In genomic region chr7:150404172-150404784, GRCh38 we compare ENCODE assay signal across 8 cellular contexts. TPM values are rescaled to one million over a fixed set of nuclear protein-coding genes. Genes with fewer than 3 reads are reported as not detected.
A peak's percentile ranks its signal among the peaks of the same experiment; 100 is the strongest.
DNase-seq lines count a peak whose midpoint lies in the region; ATAC-seq, FAIRE-seq and TF ChIP-seq lines count a peak whose summit lies in the region.

No MANE protein-coding gene starts in this region.

- H3K36me3 ChIP-seq in GM12878 (ENCODE audit: control insufficient read depth in 2 of 2, insufficient read depth in 2 of 2, low read length in 1 of 2) = no peaks in the 10 kb centered on the region; a peak in 2 of 4 replicates
- H3K36me3 ChIP-seq in HepG2 (replicated peaks in 1 of 2; ENCODE audit: control insufficient read depth in 1 of 2, insufficient read depth in 2 of 2, low read length in 2 of 2) = no peaks in the 10 kb centered on the region
- peaks cover 0 to 14% (median 0%) of the 10 kb centered on the region in 3 donors for H3K36me3 ChIP-seq in tibial artery

- TF ChIP-seq POLR2A in GM12878 (IDR thresholded peaks at IDR 0.05; ENCODE audit: low read depth, low read length) (no peak), HepG2 (IDR thresholded peaks at IDR 0.05; ENCODE audit: insufficient read depth in 1 of 2, low read depth in 2 of 2, low read length in 2 of 2) (no peak)

- BruUV-seq in GM12878 (replicated peaks; lab: Mats Ljungman, UMichigan) (TSS peak; percentile 90), HepG2 (replicated peaks; lab: Mats Ljungman, UMichigan) (TSS peak; percentile 89)

- intact Hi-C loops in GM12878 (cut with micrococcal nuclease; ENCODE audit: unreplicated experiment) = no loop called here
- intact Hi-C loops in HepG2 (cut with micrococcal nuclease; ENCODE audit: unreplicated experiment) = loop anchor here (2.0 kb wide), 1 partner anchor 15 kb away; no protein-coding TSS in a partner anchor
- intact Hi-C loops in tibial artery (cut with DNase I; ENCODE audit: low total_unique reads) = loop anchor here (2.0 to 10.0 kb wide), 2 partner anchors 35 to 629 kb away; partner anchors contain the start of genes REPIN1 and ZNF467

- H3K9me3 ChIP-seq in GM12878 (replicated peaks; ENCODE audit: control insufficient read depth, insufficient read depth, low read length) (no peaks in the 10 kb centered on the region), HepG2 (ENCODE audit: low read length) (no peaks in the 10 kb centered on the region), tibial artery (no peaks in the 10 kb centered on the region)

- H3K27ac ChIP-seq in GM12878 (ENCODE audit: control insufficient read depth, insufficient read depth) (peak overlapping the region; percentile 89), HepG2 (ENCODE audit: extremely low read length, insufficient read depth, low read length) (peak overlapping the region; percentile 69), tibial artery (peak overlapping the region; percentile 97 to 98)

- TF ChIP-seq EP300 in GM12878 (IDR thresholded peaks at IDR 0.05; ENCODE audit: borderline replicate concordance in 1 of 2, control insufficient read depth in 1 of 2, low read depth in 2 of 2, low read length in 2 of 2) (no peak), HepG2 (IDR thresholded peaks at IDR 0.05; ENCODE audit: low read depth in 2 of 2, low read length in 2 of 2) (no peak), HepG2 (CRISPR knock-in tag; IDR thresholded peaks at IDR 0.05; ENCODE audit: borderline replicate concordance) (no peak)

- CTCF ChIA-PET in GM12878 (lab: Yijun Ruan, JAX) = interaction anchor here (0.7 to 11.6 kb wide), 10 partner anchors 15 to 597 kb away, joined by 3 to 72 read pairs (median 10); partner anchors contain the start of gene REPIN1
- CTCF ChIA-PET in HepG2 (lab: Yijun Ruan, JAX; ENCODE audit: low intra/inter-chr PET ratio, low total read pairs) = no interaction called here

- in situ Hi-C loops in GM12878 (cut with MboI) (loop anchor here (25.0 kb wide), 1 partner anchor 342 kb away; no protein-coding TSS in a partner anchor), HepG2 (cut with HindIII; ENCODE audit: extremely low pct_ligation_motif_present, low pct_unique_long_range_greater_than_20kb) (loop anchor here (5.0 kb wide), 1 partner anchor 62 kb away; the partner anchor contains the start of gene RARRES2)

- RAD21 ChIA-PET in GM12878 (lab: Charles Lee; ENCODE audit: unreplicated experiment) = interaction anchor here (0.6 to 3.6 kb wide), 10 partner anchors 16 to 49 kb away, joined by 3 to 29 read pairs (median 5); partner anchors contain the start of gene REPIN1

- H3K9ac ChIP-seq in GM12878 (ENCODE audit: control insufficient read depth, insufficient read depth, low read length) = peak overlapping the region; percentile 85
- peak overlapping the region; percentile 83 for H3K9ac ChIP-seq in HepG2 (ENCODE audit: insufficient read depth, low read depth, low read length)

- SMC1A ChIA-PET in GM12878 (lab: Charles Lee; ENCODE audit: uncharacterized antibody, unreplicated experiment) = interaction anchor here (0.8 to 7.4 kb wide), 10 partner anchors 9 to 48 kb away, joined by 3 to 48 read pairs (median 8); no protein-coding TSS in a partner anchor

- ATAC-seq in GM12878 (no peak), HepG2 (no peak), GM21423 (IDR thresholded peaks at IDR 0.05; ENCODE audit: unreplicated experiment) (no peak), HG02938 (IDR thresholded peaks at IDR 0.05; ENCODE audit: unreplicated experiment) (no peak)

- H3K79me2 ChIP-seq in GM12878 (ENCODE audit: control insufficient read depth, insufficient read depth, low read length) (peaks cover 4% of the 10 kb centered on the region), HepG2 (ENCODE audit: insufficient read depth, low read length) (no peaks in the 10 kb centered on the region)

- H4K20me1 ChIP-seq in GM12878 (ENCODE audit: control insufficient read depth, insufficient read depth) = no peaks in the 10 kb centered on the region
- H4K20me1 ChIP-seq in HepG2 (ENCODE audit: insufficient read depth, low read length) = no peaks in the 10 kb centered on the region

- TF ChIP-seq RAD21 in GM12878 (IDR thresholded peaks at IDR 0.05; ENCODE audit: insufficient read depth, low read depth, low read length) = no peak
- TF ChIP-seq RAD21 in HepG2 (CRISPR knock-in tag; IDR thresholded peaks at IDR 0.05) = no peak

- TF ChIP-seq CTCF in GM12878 (IDR thresholded peaks at IDR 0.05 in 2 of 3, conservative IDR thresholded peaks at IDR 0.05 in 1 of 3; ENCODE audit: control insufficient read depth in 2 of 3, extremely low read depth in 1 of 3, insufficient read depth in 1 of 3, low read depth in 3 of 3, low read length in 3 of 3) (no peak), HepG2 (CRISPR knock-in tag; IDR thresholded peaks at IDR 0.05) (no peak), tibial artery (IDR thresholded peaks at IDR 0.05) (no peak)

- peak overlapping the region; percentile 91 for H3K4me3 ChIP-seq in GM12878
- peak overlapping the region; percentile 75 to 81 (median 79) for H3K4me3 ChIP-seq in HepG2 (replicated peaks in 1 of 3; ENCODE audit: insufficient read depth in 1 of 3, low read depth in 2 of 3, low read length in 3 of 3)
- H3K4me3 ChIP-seq in tibial artery = peak overlapping the region; percentile 74 to 93

- peaks cover 62% of the 10 kb centered on the region for H3K4me1 ChIP-seq in GM12878 (ENCODE audit: control insufficient read depth, insufficient read depth, low read length)
- H3K4me1 ChIP-seq in HepG2 (ENCODE audit: insufficient read depth, low read length) = peaks cover 70% of the 10 kb centered on the region
- H3K4me1 ChIP-seq in tibial artery = peaks cover 0 to 29% (median 23%) of the 10 kb centered on the region in 4 donors

- POLR2A ChIA-PET in GM12878 (lab: Charles Lee) (interaction anchor here (0.7 to 3.8 kb wide), 9 partner anchors 18 to 37 kb away, joined by 3 to 26 read pairs (median 4); partner anchors contain the start of gene REPIN1), HepG2 (lab: Yijun Ruan, JAX) (interaction anchor here (0.8 to 8.8 kb wide), 9 partner anchors 11 to 81 kb away, joined by 3 to 181 read pairs (median 5); partner anchors contain the start of genes ACTR3C, LRRC61 and REPIN1)

- H3K27me3 ChIP-seq in GM12878 (replicated peaks in 1 of 2; ENCODE audit: control insufficient read depth in 2 of 2, insufficient read depth in 2 of 2, low read length in 1 of 2) (no peaks in the 10 kb centered on the region), HepG2 (ENCODE audit: control insufficient read depth in 1 of 2, insufficient read depth in 2 of 2, low read length in 2 of 2) (no peaks in the 10 kb centered on the region), tibial artery (no peaks in the 10 kb centered on the region)

- H3K4me2 ChIP-seq in GM12878 (ENCODE audit: control insufficient read depth, insufficient read depth) (peak overlapping the region; percentile 87), HepG2 (ENCODE audit: low read depth, low read length) (peak overlapping the region; percentile 94)

- 34% methylated on average over 16 of the region's 16 CpGs for WGBS in GM12878 (ENCODE audit: insufficient coverage, insufficient replicate concordance, low lambda C conversion rate, missing lambda C conversion rate)
- WGBS in HepG2 (ENCODE audit: low lambda C conversion rate) = 25% methylated on average over 16 of the region's 16 CpGs

- FAIRE-seq in GM12878 (lab: Jason Lieb, UNC) (peak; percentile 83), HepG2 (lab: Jason Lieb, UNC) (no peak)

- DNase-seq in activated effector memory CD4-positive, alpha-beta T cell treated with anti-CD3 and anti-CD28 coated beads, Interleukin-2, amount 50 U/mL, for 16 hours = peak; percentile 64
- DNase-seq in activated effector memory CD4-positive, alpha-beta T cell treated with Interleukin-2 at 50 U/mL for 16 hours = no peak
- DNase-seq in GM12878 (ENCODE audit: low read depth, low spot score) (no peak), HepG2 (ENCODE audit: low spot score) (no peak), tibial artery (no peak), NCI-H1694 (lab: John Stamatoyannopoulos, UW) (no peak)

- H2AFZ ChIP-seq in GM12878 (ENCODE audit: control insufficient read depth, low read depth, low read length) (peak overlapping the region; percentile 76), HepG2 (ENCODE audit: low read length) (no peak overlapping the region)

RNA-seq across cellular contexts. Expression of gene ZNF775, which starts 25.1 kb away (rescaled TPM):
- total RNA-seq in GM12878 (2013; cell fraction: nucleolus; rRNA removed) = 7.9 and 10.6 TPM in 2 replicates
- total RNA-seq in GM12878 (2014; rRNA removed) = 7.2 and 11.0 TPM in 2 replicates
- total RNA-seq in GM12878 (2014; rRNA removed; fragmentation: Illumina TruSeq; extraction: Trizol) = 2.3 and 2.8 TPM in 2 replicates
- total RNA-seq in GM12878 (2021) = 12.1 and 14.3 TPM in 2 replicates
- polyA plus RNA-seq in GM12878 (2011; ENCODE audit: low read depth) = 1.1 TPM
- 1.8 and 3.6 TPM in 2 replicates for polyA plus RNA-seq in GM12878 (2011; rRNA removed)
- polyA plus RNA-seq in GM12878 (2011; cell fraction: cytosol; rRNA removed) = 3.6 and 8.5 TPM in 2 replicates
- 9.0 and 11.2 TPM in 2 replicates for polyA plus RNA-seq in GM12878 (2011; cell fraction: nucleus; rRNA removed)
- polyA plus RNA-seq in GM12878 (2012) = 5.9 and 7.2 TPM in 2 replicates
- 0.32 and 0.71 TPM in 2 replicates for polyA plus RNA-seq in GM12878 (2014; fragmentation: Illumina TruSeq; extraction: Trizol)
- under 1 TPM; 0.05 to 0.46 TPM for polyA plus RNA-seq in GM12878 (2014; fragmentation: Nextera tagmentation; extraction: Ambion mirVana)
- polyA plus RNA-seq in GM12878 (2014; rRNA removed) = 9.7 and 11.8 TPM in 2 replicates
- polyA plus RNA-seq in GM12878 (2016; fragmentation: Nextera tagmentation; extraction: Ambion mirVana) = 1 to 10 TPM in 1 of 2 experiments, under 1 TPM in 1; 0.62 to 1.4 TPM
- 1.1 and 3.0 TPM in 2 replicates for polyA minus RNA-seq in GM12878 (2011; rRNA and poly(A)+ RNA removed)
- 3.5 and 5.1 TPM in 2 replicates for polyA minus RNA-seq in GM12878 (2011; cell fraction: cytosol; rRNA and poly(A)+ RNA removed)
- polyA minus RNA-seq in GM12878 (2011; cell fraction: nucleus; rRNA and poly(A)+ RNA removed) = 2.3 and 4.7 TPM in 2 replicates
- 3.1 and 4.5 TPM in 2 replicates for total RNA-seq in HepG2 (2016; rRNA removed; fragmentation: Illumina TruSeq; extraction: Trizol)
- 0.71 TPM in 2 replicates for total RNA-seq in HepG2 (2016; cell fraction: cytosol; rRNA removed; fragmentation: Illumina TruSeq; extraction: Trizol; ENCODE audit: low read depth)
- total RNA-seq in HepG2 (2016; cell fraction: insoluble cytoplasmic fraction; rRNA removed; fragmentation: Illumina TruSeq; extraction: Trizol) = 3.6 and 3.8 TPM in 2 replicates
- total RNA-seq in HepG2 (2016; cell fraction: membrane; rRNA removed; fragmentation: Illumina TruSeq; extraction: Trizol) = 1.9 and 2.5 TPM in 2 replicates
- 1.8 and 3.2 TPM in 2 replicates for total RNA-seq in HepG2 (2016; cell fraction: nucleus; rRNA removed; fragmentation: Illumina TruSeq; extraction: Trizol)
- 3.2 and 3.8 TPM in 2 replicates for polyA plus RNA-seq in HepG2 (2011; rRNA removed)
- polyA plus RNA-seq in HepG2 (2011; cell fraction: cytosol; rRNA removed) = 2.6 and 4.5 TPM in 2 replicates
- polyA plus RNA-seq in HepG2 (2011; cell fraction: nucleus; rRNA removed) = 5.8 and 5.9 TPM in 2 replicates
- polyA plus RNA-seq in HepG2 (2012) = 2.1 and 3.1 TPM in 2 replicates
- polyA plus RNA-seq in HepG2 (2016; cell fraction: cytosol; fragmentation: Illumina TruSeq; extraction: Trizol; ENCODE audit: low read depth) = 0.67 and 0.68 TPM in 2 replicates
- polyA plus RNA-seq in HepG2 (2016; cell fraction: insoluble cytoplasmic fraction; fragmentation: Illumina TruSeq; extraction: Trizol; ENCODE audit: low read depth) = 3.7 and 4.2 TPM in 2 replicates
- 1.2 and 1.8 TPM in 2 replicates for polyA plus RNA-seq in HepG2 (2016; cell fraction: membrane; fragmentation: Illumina TruSeq; extraction: Trizol; ENCODE audit: low read depth)
- 5.2 and 9.1 TPM in 2 replicates for polyA plus RNA-seq in HepG2 (2016; cell fraction: nucleus; fragmentation: Illumina TruSeq; extraction: Trizol; ENCODE audit: insufficient read depth, low read depth)
- 0.37 and 3.7 TPM in 2 replicates for polyA minus RNA-seq in HepG2 (2011; rRNA and poly(A)+ RNA removed; ENCODE audit: low replicate concordance)
- polyA minus RNA-seq in HepG2 (2011; cell fraction: cytosol; rRNA and poly(A)+ RNA removed) = 2.5 and 3.9 TPM in 2 replicates
- 1.8 and 2.4 TPM in 2 replicates for polyA minus RNA-seq in HepG2 (2011; cell fraction: nucleus; rRNA and poly(A)+ RNA removed)

RNA-seq across cellular contexts. Expression of gene REPIN1, which starts 35.7 kb away (rescaled TPM):
- total RNA-seq in GM12878 (2013; cell fraction: nucleolus; rRNA removed) = 152 and 192 TPM in 2 replicates
- total RNA-seq in GM12878 (2014; rRNA removed) = 111 and 122 TPM in 2 replicates
- total RNA-seq in GM12878 (2014; rRNA removed; fragmentation: Illumina TruSeq; extraction: Trizol) = 32.1 and 38.7 TPM in 2 replicates
- 161 and 172 TPM in 2 replicates for total RNA-seq in GM12878 (2021)
- 43.7 TPM for polyA plus RNA-seq in GM12878 (2011; ENCODE audit: low read depth)
- polyA plus RNA-seq in GM12878 (2011; rRNA removed) = 56.3 and 88.0 TPM in 2 replicates
- polyA plus RNA-seq in GM12878 (2011; cell fraction: cytosol; rRNA removed) = 135 and 158 TPM in 2 replicates
- polyA plus RNA-seq in GM12878 (2011; cell fraction: nucleus; rRNA removed) = 309 and 343 TPM in 2 replicates
- polyA plus RNA-seq in GM12878 (2012) = 96.5 and 107 TPM in 2 replicates
- 22.3 and 47.3 TPM in 2 replicates for polyA plus RNA-seq in GM12878 (2014; fragmentation: Illumina TruSeq; extraction: Trizol)
- 10 to 100 TPM in 1 of 2 experiments, 1 to 10 TPM in 1; 5.1 to 12.6 TPM for polyA plus RNA-seq in GM12878 (2014; fragmentation: Nextera tagmentation; extraction: Ambion mirVana)
- polyA plus RNA-seq in GM12878 (2014; rRNA removed) = 139 and 159 TPM in 2 replicates
- 10 to 100 TPM; 66.4 to 87.4 TPM for polyA plus RNA-seq in GM12878 (2016; fragmentation: Nextera tagmentation; extraction: Ambion mirVana)
- 40.9 and 86.3 TPM in 2 replicates for polyA minus RNA-seq in GM12878 (2011; rRNA and poly(A)+ RNA removed)
- 35.8 and 41.2 TPM in 2 replicates for polyA minus RNA-seq in GM12878 (2011; cell fraction: cytosol; rRNA and poly(A)+ RNA removed)
- polyA minus RNA-seq in GM12878 (2011; cell fraction: nucleus; rRNA and poly(A)+ RNA removed) = 59.8 and 89.9 TPM in 2 replicates
- 86.4 and 108 TPM in 2 replicates for total RNA-seq in HepG2 (2016; rRNA removed; fragmentation: Illumina TruSeq; extraction: Trizol)
- total RNA-seq in HepG2 (2016; cell fraction: cytosol; rRNA removed; fragmentation: Illumina TruSeq; extraction: Trizol; ENCODE audit: low read depth) = 34.3 and 36.1 TPM in 2 replicates
- total RNA-seq in HepG2 (2016; cell fraction: insoluble cytoplasmic fraction; rRNA removed; fragmentation: Illumina TruSeq; extraction: Trizol) = 77.5 and 106 TPM in 2 replicates
- 112 and 119 TPM in 2 replicates for total RNA-seq in HepG2 (2016; cell fraction: membrane; rRNA removed; fragmentation: Illumina TruSeq; extraction: Trizol)
- total RNA-seq in HepG2 (2016; cell fraction: nucleus; rRNA removed; fragmentation: Illumina TruSeq; extraction: Trizol) = 81.1 and 91.5 TPM in 2 replicates
- 69.9 and 87.9 TPM in 2 replicates for polyA plus RNA-seq in HepG2 (2011; rRNA removed)
- 58.9 and 82.1 TPM in 2 replicates for polyA plus RNA-seq in HepG2 (2011; cell fraction: cytosol; rRNA removed)
- polyA plus RNA-seq in HepG2 (2011; cell fraction: nucleus; rRNA removed) = 189 and 195 TPM in 2 replicates
- polyA plus RNA-seq in HepG2 (2012) = 52.5 and 64.7 TPM in 2 replicates
- polyA plus RNA-seq in HepG2 (2016; cell fraction: cytosol; fragmentation: Illumina TruSeq; extraction: Trizol; ENCODE audit: low read depth) = 22.0 and 24.7 TPM in 2 replicates
- 82.2 and 105 TPM in 2 replicates for polyA plus RNA-seq in HepG2 (2016; cell fraction: insoluble cytoplasmic fraction; fragmentation: Illumina TruSeq; extraction: Trizol; ENCODE audit: low read depth)
- 77.8 and 77.9 TPM in 2 replicates for polyA plus RNA-seq in HepG2 (2016; cell fraction: membrane; fragmentation: Illumina TruSeq; extraction: Trizol; ENCODE audit: low read depth)
- polyA plus RNA-seq in HepG2 (2016; cell fraction: nucleus; fragmentation: Illumina TruSeq; extraction: Trizol; ENCODE audit: insufficient read depth, low read depth) = 138 and 155 TPM in 2 replicates
- 81.7 and 98.0 TPM in 2 replicates for polyA minus RNA-seq in HepG2 (2011; rRNA and poly(A)+ RNA removed; ENCODE audit: low replicate concordance)
- 35.3 and 35.6 TPM in 2 replicates for polyA minus RNA-seq in HepG2 (2011; cell fraction: cytosol; rRNA and poly(A)+ RNA removed)
- 50.5 and 54.6 TPM in 2 replicates for polyA minus RNA-seq in HepG2 (2011; cell fraction: nucleus; rRNA and poly(A)+ RNA removed)

RNA-seq across cellular contexts. Expression of gene GIMAP8, which starts 46.2 kb away (rescaled TPM):
- total RNA-seq in GM12878 (2013; cell fraction: nucleolus; rRNA removed) = 12.9 and 13.9 TPM in 2 replicates
- total RNA-seq in GM12878 (2014; rRNA removed) (3.7 and 4.5 TPM in 2 replicates), GM12878 (2014; rRNA removed; fragmentation: Illumina TruSeq; extraction: Trizol) (5.7 TPM in 2 replicates), GM12878 (2021) (5.7 and 6.2 TPM in 2 replicates), HepG2 (2016; rRNA removed; fragmentation: Illumina TruSeq; extraction: Trizol) (not detected in 2 replicates)
- 4.4 TPM for polyA plus RNA-seq in GM12878 (2011; ENCODE audit: low read depth)
- polyA plus RNA-seq in GM12878 (2011; rRNA removed) (9.7 and 12.6 TPM in 2 replicates), GM12878 (2014; fragmentation: Illumina TruSeq; extraction: Trizol) (7.9 and 8.3 TPM in 2 replicates), GM12878 (2014; fragmentation: Nextera tagmentation; extraction: Ambion mirVana) (1 to 10 TPM in 1 of 2 experiments, under 1 TPM in 1; 0.66 to 2.6 TPM), GM12878 (2014; rRNA removed) (6.0 and 7.0 TPM in 2 replicates), GM12878 (2016; fragmentation: Nextera tagmentation; extraction: Ambion mirVana) (1 to 10 TPM; 2.0 to 2.2 TPM), HepG2 (2011; rRNA removed) (not detected in 2 replicates)
- 4.6 and 5.5 TPM in 2 replicates for polyA plus RNA-seq in GM12878 (2011; cell fraction: cytosol; rRNA removed)
- polyA plus RNA-seq in GM12878 (2011; cell fraction: nucleus; rRNA removed) = 14.7 and 18.1 TPM in 2 replicates
- polyA plus RNA-seq in GM12878 (2012) = 5.3 and 7.0 TPM in 2 replicates
- 7.5 and 8.2 TPM in 2 replicates for polyA minus RNA-seq in GM12878 (2011; rRNA and poly(A)+ RNA removed)
- polyA minus RNA-seq in GM12878 (2011; cell fraction: cytosol; rRNA and poly(A)+ RNA removed) = 2.6 and 3.2 TPM in 2 replicates
- 5.1 and 6.5 TPM in 2 replicates for polyA minus RNA-seq in GM12878 (2011; cell fraction: nucleus; rRNA and poly(A)+ RNA removed)
- not detected in 2 replicates for total RNA-seq in HepG2 (2016; cell fraction: cytosol; rRNA removed; fragmentation: Illumina TruSeq; extraction: Trizol; ENCODE audit: low read depth)
- not detected in 2 replicates for total RNA-seq in HepG2 (2016; cell fraction: insoluble cytoplasmic fraction; rRNA removed; fragmentation: Illumina TruSeq; extraction: Trizol)
- not detected in 2 replicates for total RNA-seq in HepG2 (2016; cell fraction: membrane; rRNA removed; fragmentation: Illumina TruSeq; extraction: Trizol)
- total RNA-seq in HepG2 (2016; cell fraction: nucleus; rRNA removed; fragmentation: Illumina TruSeq; extraction: Trizol) = not detected in 2 replicates
- polyA plus RNA-seq in HepG2 (2011; cell fraction: cytosol; rRNA removed) = not detected in 2 replicates
- polyA plus RNA-seq in HepG2 (2011; cell fraction: nucleus; rRNA removed) = not detected in 2 replicates
- polyA plus RNA-seq in HepG2 (2012) = not detected in 2 replicates
- polyA plus RNA-seq in HepG2 (2016; cell fraction: cytosol; fragmentation: Illumina TruSeq; extraction: Trizol; ENCODE audit: low read depth) = not detected in 2 replicates
- polyA plus RNA-seq in HepG2 (2016; cell fraction: insoluble cytoplasmic fraction; fragmentation: Illumina TruSeq; extraction: Trizol; ENCODE audit: low read depth) = not detected in 2 replicates
- polyA plus RNA-seq in HepG2 (2016; cell fraction: membrane; fragmentation: Illumina TruSeq; extraction: Trizol; ENCODE audit: low read depth) = not detected in 2 replicates
- not detected in 2 replicates for polyA plus RNA-seq in HepG2 (2016; cell fraction: nucleus; fragmentation: Illumina TruSeq; extraction: Trizol; ENCODE audit: insufficient read depth, low read depth)
- polyA minus RNA-seq in HepG2 (2011; rRNA and poly(A)+ RNA removed; ENCODE audit: low replicate concordance) = not detected in 2 replicates
- not detected in 2 replicates for polyA minus RNA-seq in HepG2 (2011; cell fraction: cytosol; rRNA and poly(A)+ RNA removed)
- polyA minus RNA-seq in HepG2 (2011; cell fraction: nucleus; rRNA and poly(A)+ RNA removed) = not detected in 2 replicates
